In the genomic region with DNA sequence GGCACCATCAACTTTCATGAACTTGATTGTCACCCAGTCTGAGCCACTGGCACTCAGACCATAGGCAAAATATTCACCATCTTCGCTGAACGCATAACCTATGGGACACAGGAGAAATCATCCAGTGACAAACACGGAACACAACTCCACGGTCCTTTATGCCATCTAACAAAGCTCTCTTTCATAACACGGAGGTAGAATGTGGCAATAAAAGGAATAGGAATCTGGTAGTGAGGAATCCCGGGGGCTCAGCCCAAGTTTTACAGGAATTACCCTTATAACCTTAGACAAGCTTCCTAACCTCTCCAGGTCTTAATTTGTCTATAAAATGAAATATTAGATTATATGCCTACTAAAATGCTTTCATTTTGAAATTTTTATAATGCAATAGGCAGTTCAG, we compare ENCODE assay signal across 2 cellular contexts.
TF ChIP-seq lines count a peak whose summit lies in the region.

No MANE protein-coding gene starts in this region.

TF ChIP-seq in HepG2, 621 proteins besides CTCF, POLR2A, EP300 and RAD21:
- TF ChIP-seq CENPT (CRISPR knock-in tag; IDR thresholded peaks at IDR 0.05; ENCODE audit: low read depth) (no peak), CEBPB (IDR thresholded peaks at IDR 0.05; ENCODE audit: borderline replicate concordance, low read depth, low read length) (0 out of 2 replicates have a peak, but pooled peaks have one; percentile 2)

TF ChIP-seq in GM12891, 5 proteins besides CTCF, POLR2A, EP300 and RAD21:
- no peak for TF ChIP-seq POU2F2 (IDR thresholded peaks at IDR 0.05; ENCODE audit: low read depth, low read length)
TF ChIP-seq in GM12891: peak in this region for 0.
